ENCODE assay signal across 12 cellular contexts in the genomic region with DNA sequence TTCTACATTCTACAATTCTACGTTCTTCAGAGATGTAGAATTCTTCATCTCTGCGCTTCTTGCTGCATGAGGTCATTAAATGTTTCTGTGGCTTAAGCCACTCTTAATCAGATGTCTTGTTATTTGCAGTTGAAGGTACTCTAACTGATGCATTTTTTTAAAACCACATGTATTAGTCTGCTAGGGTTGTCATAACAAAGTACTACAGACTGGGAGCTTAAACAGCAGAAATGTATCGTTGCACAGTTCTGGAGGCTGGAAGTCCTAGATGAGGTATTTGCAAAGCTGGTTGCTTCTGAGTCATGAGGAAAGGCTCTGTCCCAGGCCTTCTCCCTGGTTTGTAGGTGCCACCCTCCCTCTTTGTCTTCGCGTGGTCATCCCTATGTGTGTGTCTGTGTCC.
DNase-seq lines count a peak whose midpoint lies in the region; ATAC-seq and TF ChIP-seq lines count a peak whose summit lies in the region.
"Had no signal": no experiment of that assay in that cellular context is flagged by ENCODE, and none has a peak within 500 bp of the region (broad histone marks: within the 10 kb centered on the region; RNA-seq: fewer than 3 reads in every experiment).

No MANE protein-coding gene starts in this region.

- H3K4me3 ChIP-seq in adipocyte (ENCODE audit: low read length) = no peak overlapping the region
- no peak overlapping the region for H3K4me3 ChIP-seq in foreskin fibroblast (ENCODE audit: low read depth in 1 of 2, low read length in 2 of 2)
- H3K4me3 ChIP-seq in subcutaneous abdominal adipose tissue (ENCODE audit: low read depth in 1 of 5, low read length in 5 of 5) = no peak overlapping the region

- no peak overlapping the region for H3K4me3 Mint-ChIP-seq in stimulated activated effector memory CD8-positive, alpha-beta T cell treated with anti-CD3 and anti-CD28 coated beads, Interleukin-12 subunit alpha, Interleukin-12 subunit beta, amount 100 ng/mL, for 72 hours
- H3K4me3 Mint-ChIP-seq: activated naive CD8-positive, alpha-beta T cell treated with anti-CD3 and anti-CD28 coated beads, Interleukin-2, amount 10 ng/mL, durations not matched to agents 7 days and 5 days; endodermal cell had no signal

- H3K9me3 ChIP-seq in adipocyte (ENCODE audit: control insufficient read depth, low read length) = no peaks in the 10 kb centered on the region
- H3K9me3 ChIP-seq in subcutaneous abdominal adipose tissue (ENCODE audit: control insufficient read depth in 5 of 5, low read length in 5 of 5) = no peaks in the 10 kb centered on the region

- no peak overlapping the region for H3K9ac ChIP-seq in adipocyte (ENCODE audit: low read length)
- H3K9ac ChIP-seq in subcutaneous abdominal adipose tissue (ENCODE audit: low read length in 5 of 5) = no peak overlapping the region

- H3K27ac ChIP-seq in subcutaneous abdominal adipose tissue (ENCODE audit: low read depth, low read length) = peak overlapping the region; percentile 46
- H3K27ac ChIP-seq: RWPE1 had no signal

- H3K4me1 ChIP-seq in adipocyte (ENCODE audit: control insufficient read depth, insufficient read depth, low read length) = peaks cover 4% of the 10 kb centered on the region
- peaks cover 0 to 18% (median 3%) of the 10 kb centered on the region in 5 donors for H3K4me1 ChIP-seq in subcutaneous abdominal adipose tissue (ENCODE audit: control insufficient read depth in 5 of 5, insufficient read depth in 5 of 5, low read length in 5 of 5)

- H3K36me3 Mint-ChIP-seq in stimulated activated effector memory CD8-positive, alpha-beta T cell treated with anti-CD3 and anti-CD28 coated beads, Interleukin-12 subunit alpha, Interleukin-12 subunit beta, amount 100 ng/mL, for 72 hours = no peaks in the 10 kb centered on the region
- H3K36me3 Mint-ChIP-seq: activated naive CD8-positive, alpha-beta T cell treated with anti-CD3 and anti-CD28 coated beads, Interleukin-2, amount 10 ng/mL, durations not matched to agents 7 days and 5 days had no signal

- no peak for TF ChIP-seq CTCF in foreskin fibroblast (IDR thresholded peaks at IDR 0.05; ENCODE audit: low read depth, low read length)

- H3K27me3 ChIP-seq in adipocyte (replicated peaks; ENCODE audit: control insufficient read depth, insufficient read depth, low read length) (peaks cover 26% of the 10 kb centered on the region), subcutaneous abdominal adipose tissue (ENCODE audit: control insufficient read depth in 5 of 5, insufficient read depth in 4 of 5, low read length in 5 of 5) (no peaks in the 10 kb centered on the region)

- H3K27ac Mint-ChIP-seq in stimulated activated effector memory CD8-positive, alpha-beta T cell treated with anti-CD3 and anti-CD28 coated beads, Interleukin-12 subunit alpha, Interleukin-12 subunit beta, amount 100 ng/mL, for 72 hours = no peak overlapping the region
- H3K27ac Mint-ChIP-seq: activated naive CD8-positive, alpha-beta T cell treated with anti-CD3 and anti-CD28 coated beads, Interleukin-2, amount 10 ng/mL, durations not matched to agents 7 days and 5 days; endodermal cell had no signal

- ATAC-seq in stimulated activated effector memory CD8-positive, alpha-beta T cell treated with anti-CD3 and anti-CD28 coated beads, Interleukin-12 subunit alpha, Interleukin-12 subunit beta, amount 100 ng/mL, for 72 hours = no peak
- ATAC-seq in HG03097 (IDR thresholded peaks at IDR 0.05; ENCODE audit: low FRiP score, unreplicated experiment) = no peak

- H3K9me3 Mint-ChIP-seq in stimulated activated effector memory CD8-positive, alpha-beta T cell treated with anti-CD3 and anti-CD28 coated beads, Interleukin-12 subunit alpha, Interleukin-12 subunit beta, amount 100 ng/mL, for 72 hours = no peaks in the 10 kb centered on the region
- H3K9me3 Mint-ChIP-seq: activated naive CD8-positive, alpha-beta T cell treated with anti-CD3 and anti-CD28 coated beads, Interleukin-2, amount 10 ng/mL, durations not matched to agents 7 days and 5 days; endodermal cell had no signal

- DNase-seq in HCEC 1CT (peak; percentile 98), adipocyte (ENCODE audit: low read depth) (peak; percentile 95), foreskin fibroblast (peak; percentile 90 to 91)
- DNase-seq in stimulated activated effector memory CD8-positive, alpha-beta T cell treated with anti-CD3 and anti-CD28 coated beads, Interleukin-12 subunit alpha, Interleukin-12 subunit beta, amount 100 ng/mL, for 72 hours (ENCODE audit: low spot score in 2 of 2) = no peak
- no peak for DNase-seq in stimulated activated CD4-positive, alpha-beta T cell treated with anti-CD3 and anti-CD28 coated beads, Interleukin-4, amount 100 ng/mL, for 4 hours
- DNase-seq: activated naive CD8-positive, alpha-beta T cell treated with anti-CD3 and anti-CD28 coated beads, Interleukin-2, amount 10 ng/mL, durations not matched to agents 7 days and 5 days; endodermal cell; NCI-H446 treated with DMSO at 0.1 percent for 48 hours; retina had no signal

- H3K36me3 ChIP-seq in adipocyte (ENCODE audit: control insufficient read depth, insufficient read depth, low read length, severe bottlenecking) (no peaks in the 10 kb centered on the region), subcutaneous abdominal adipose tissue (ENCODE audit: control insufficient read depth in 5 of 5, insufficient read depth in 5 of 5, low read length in 5 of 5) (no peaks in the 10 kb centered on the region)

- no peaks in the 10 kb centered on the region for H3K4me1 Mint-ChIP-seq in stimulated activated effector memory CD8-positive, alpha-beta T cell treated with anti-CD3 and anti-CD28 coated beads, Interleukin-12 subunit alpha, Interleukin-12 subunit beta, amount 100 ng/mL, for 72 hours
- H3K4me1 Mint-ChIP-seq: activated naive CD8-positive, alpha-beta T cell treated with anti-CD3 and anti-CD28 coated beads, Interleukin-2, amount 10 ng/mL, durations not matched to agents 7 days and 5 days had no signal

Comparison
In these comparisons a context has a peak if more than half of its experiments do, and no peak if none do; other contexts are left out.
1. DNase-seq: peak in HCEC 1CT (single experiment), adipocyte (single experiment) and foreskin fibroblast (2 of 2); none in stimulated activated effector memory CD8-positive, alpha-beta T cell treated with anti-CD3 and anti-CD28 coated beads, Interleukin-12 subunit alpha, Interleukin-12 subunit beta, amount 100 ng/mL, for 72 hours (0 of 2) and stimulated activated CD4-positive, alpha-beta T cell treated with anti-CD3 and anti-CD28 coated beads, Interleukin-4, amount 100 ng/mL, for 4 hours (0 of 2).